In the genomic region with DNA sequence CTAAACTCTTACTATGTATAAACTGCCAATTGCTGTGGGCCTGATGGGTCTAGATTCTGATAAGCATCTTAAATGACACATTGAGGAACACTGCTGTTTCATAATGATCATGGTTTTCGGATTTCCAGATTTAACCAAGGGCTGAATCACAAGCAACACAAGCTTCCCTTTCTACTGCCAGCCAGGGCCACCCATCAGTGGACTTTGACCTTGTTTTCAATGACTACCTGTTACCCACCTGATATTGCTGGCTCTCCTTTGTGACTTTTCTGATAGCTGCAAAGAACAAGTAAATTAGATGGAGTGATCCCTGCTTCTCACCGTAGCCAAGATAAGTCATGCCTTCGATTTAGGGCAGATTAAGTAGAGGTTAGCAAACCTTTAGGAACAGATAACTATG, we compare ENCODE assay signal across 20 cellular contexts.
"Had no signal": no experiment of that assay in that cellular context is flagged by ENCODE, and none has a peak within 500 bp of the region (broad histone marks: within the 10 kb centered on the region; RNA-seq: fewer than 3 reads in every experiment).

No MANE protein-coding gene starts in this region.

- H3K27me3 ChIP-seq: ovary, right atrium auricular region, transverse colon, upper lobe of left lung, vagina had no signal

- H3K36me3 ChIP-seq: left ventricle myocardium inferior, ovary, right atrium auricular region, transverse colon, upper lobe of left lung, vagina had no signal

- H3K27ac ChIP-seq: left ventricle myocardium inferior, ovary, right atrium auricular region, skin epidermis, transverse colon, upper lobe of left lung, vagina had no signal

- ATAC-seq: naive thymus-derived CD4-positive, alpha-beta T cell; natural killer cell treated with Interleukin-12 subunit alpha and Interleukin-12 subunit beta and Interleukin-15 and Interleukin-18, amount 100 ng/mL, for 72 hours; sciatic nerve; stimulated activated effector memory CD8-positive, alpha-beta T cell treated with anti-CD3 and anti-CD28 coated beads, Interleukin-12 subunit alpha, Interleukin-12 subunit beta, amount 100 ng/mL, for 72 hours had no signal

- H3K4me1 ChIP-seq: left ventricle myocardium inferior, right atrium auricular region, vagina had no signal

- DNase-seq: islet precursor cell; left ventricle myocardium inferior; mesendoderm; naive thymus-derived CD4-positive, alpha-beta T cell; ovary; stimulated activated CD4-positive, alpha-beta T cell treated with anti-CD3 and anti-CD28 coated beads, Interleukin-12 subunit alpha, Interleukin-12 subunit beta, amount 100 ng/mL, for 4 hours; stimulated activated CD4-positive, alpha-beta T cell treated with anti-CD3 and anti-CD28 coated beads, Interleukin-15, amount 100 ng/mL, for 24 hours; stimulated activated CD4-positive, alpha-beta T cell treated with anti-CD3 and anti-CD28 coated beads, Interleukin-2, amount 100 ng/mL, for 24 hours; stimulated activated CD4-positive, alpha-beta T cell treated with anti-CD3 and anti-CD28 coated beads, Interleukin-4, amount 100 ng/mL, for 24 hours; stimulated activated naive CD4-positive, alpha-beta T cell; substantia nigra; transverse colon; upper lobe of left lung had no signal

- H3K4me3 ChIP-seq: left ventricle myocardium inferior, lung, ovary, right atrium auricular region, skin epidermis, transverse colon, upper lobe of left lung, vagina had no signal

- H3K9me3 ChIP-seq: left ventricle myocardium inferior, ovary, right atrium auricular region, transverse colon, upper lobe of left lung, vagina had no signal
